In the genomic region with DNA sequence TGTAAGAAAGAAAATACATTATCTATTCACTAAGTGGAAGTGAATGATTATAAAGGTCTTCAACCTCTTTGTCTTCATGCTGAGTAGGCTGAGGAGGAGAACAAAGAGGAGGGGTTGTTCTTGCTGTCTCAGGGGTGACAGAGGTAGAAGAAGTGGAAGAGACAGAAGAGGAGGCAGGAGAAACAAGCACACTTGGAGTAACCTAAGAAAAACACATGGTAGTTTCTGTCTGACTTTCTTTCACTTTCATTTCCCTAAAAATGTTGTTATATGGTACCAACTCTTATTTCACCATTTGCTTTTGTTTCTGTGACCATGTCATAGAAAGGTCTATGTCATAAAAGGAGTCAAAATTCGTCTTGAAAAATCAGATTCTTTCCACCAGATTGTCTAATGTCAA, we compare ENCODE assay signal across 12 cellular contexts.
DNase-seq lines count a peak whose midpoint lies in the region; ATAC-seq and TF ChIP-seq lines count a peak whose summit lies in the region.
"Had no signal": no experiment of that assay in that cellular context is flagged by ENCODE, and none has a peak within 500 bp of the region (broad histone marks: within the 10 kb centered on the region; RNA-seq: fewer than 3 reads in every experiment).

No MANE protein-coding gene starts in this region.

- H3K9ac ChIP-seq in DND-41 (ENCODE audit: low read depth, low read length): peak overlapping the region; percentile 43

- peak overlapping the region; percentile 66 for H3K4me2 ChIP-seq in DND-41 (ENCODE audit: insufficient read depth, low read length)

- DNase-seq in DND-41 (peak; percentile 8), SIG-M5 treated with dmso at 0.1 percent for 504 hours (lab: John Stamatoyannopoulos, UW; ENCODE audit: unreplicated experiment) (peak; percentile 84), KG1 (lab: John Stamatoyannopoulos, UW) (no peak), NCI-H2081 (lab: John Stamatoyannopoulos, UW) (no peak), AG08396 (ENCODE audit: low spot score) (no peak), cardiac septum (ENCODE audit: low spot score) (no peak)
- DNase-seq: activated effector memory CD4-positive, alpha-beta T cell treated with anti-CD3 and anti-CD28 coated beads, Interleukin-2, amount 50 U/mL, for 16 hours; NCI-H524; right cardiac atrium; upper lobe of left lung had no signal

- no peaks in the 10 kb centered on the region for H3K79me2 ChIP-seq in DND-41 (ENCODE audit: insufficient read depth, low read length)

- no peaks in the 10 kb centered on the region for H3K27me3 ChIP-seq in DND-41 (ENCODE audit: insufficient read depth, low read length, poor library complexity)
- H3K27me3 ChIP-seq: upper lobe of left lung had no signal

- no peak for TF ChIP-seq CTCF in DND-41 (IDR thresholded peaks at IDR 0.05; ENCODE audit: borderline replicate concordance, extremely low read depth, low read length, poor library complexity, severe bottlenecking)

- peak overlapping the region in 1 of 2 experiments; percentile 44; a peak in 2 of 4 replicates for H3K4me3 ChIP-seq in DND-41 (ENCODE audit: low read depth in 1 of 2, low read length in 2 of 2)
- H3K4me3 ChIP-seq: upper lobe of left lung had no signal

- no peaks in the 10 kb centered on the region for H3K36me3 ChIP-seq in DND-41 (ENCODE audit: insufficient read depth, low read length)
- H3K36me3 ChIP-seq: upper lobe of left lung had no signal

- H3K4me1 ChIP-seq in DND-41 (ENCODE audit: insufficient read depth, low read length): peaks cover 26% of the 10 kb centered on the region
- H3K4me1 ChIP-seq: upper lobe of left lung had no signal

- H3K27ac ChIP-seq in DND-41 (ENCODE audit: low read length): peak overlapping the region; percentile 62
- H3K27ac ChIP-seq: upper lobe of left lung had no signal

- intact Hi-C loops in cardiac septum (cut with DNase I): no loop called here

- peak; percentile 86 for ATAC-seq in DND-41 (ENCODE audit: insufficient read depth, low read depth)
- ATAC-seq in GM19463 (IDR thresholded peaks at IDR 0.05; ENCODE audit: unreplicated experiment): peak; percentile 96
- ATAC-seq in HG03139 (IDR thresholded peaks at IDR 0.05; ENCODE audit: unreplicated experiment): peak; percentile 98
- ATAC-seq: right cardiac atrium had no signal

- H4K20me1 ChIP-seq in DND-41 (ENCODE audit: insufficient read depth, low read length): no peaks in the 10 kb centered on the region

- H3K9me3 ChIP-seq in DND-41 (ENCODE audit: insufficient read depth, low read length, severe bottlenecking): no peaks in the 10 kb centered on the region
- H3K9me3 ChIP-seq: upper lobe of left lung had no signal

- H2AFZ ChIP-seq in DND-41 (ENCODE audit: low read depth, low read length): peak overlapping the region; percentile 86

Comparison
In these comparisons a context has a peak if more than half of its experiments do, and no peak if none do; other contexts are left out.
1. DNase-seq: peak in DND-41 (single experiment) and SIG-M5 treated with dmso at 0.1 percent for 504 hours (single experiment); none in KG1 (single experiment), NCI-H2081 (0 of 2), AG08396 (single experiment) and cardiac septum (single experiment).
2. Peak in every context shown above with its lines, with median percentiles within 50 percentile points of each other: ATAC-seq.